Comparison of ENCODE assay signal across 8 cellular contexts in genomic region chr5:10761842-10762165, GRCh38. TPM values are rescaled to one million over a fixed set of nuclear protein-coding genes. Genes with fewer than 3 reads are reported as not detected.
A peak's percentile ranks its signal among the peaks of the same experiment; 100 is the strongest.
DNase-seq lines count a peak whose midpoint lies in the region; ATAC-seq, FAIRE-seq and TF ChIP-seq lines count a peak whose summit lies in the region.

No MANE protein-coding gene starts in this region.

- CTCF ChIA-PET in CD8-positive, alpha-beta memory T cell (lab: Charles Lee), result no interaction called here

- in situ Hi-C loops in HAP-1 (cut with MboI; ENCODE audit: low sequenced_read_pairs), result no loop called here

- peak overlapping the region; percentile 80 for H3K27ac ChIP-seq in CD8-positive, alpha-beta memory T cell (ENCODE audit: low read depth, low read length)
- peak overlapping the region; percentile 96 for H3K27ac ChIP-seq in VCaP
- H3K27ac ChIP-seq in small intestine (ENCODE audit: low read depth in 1 of 2, low read length in 1 of 2), result peak overlapping the region; percentile 88 to 97

- ATAC-seq in GM18870 (IDR thresholded peaks at IDR 0.05; ENCODE audit: unreplicated experiment), result no peak

- H3K9me3 Mint-ChIP-seq in CD8-positive, alpha-beta memory T cell, result no peaks in the 10 kb centered on the region
- peaks cover 6% of the 10 kb centered on the region for H3K9me3 Mint-ChIP-seq in glutamatergic neuron (ENCODE audit: unreplicated experiment)

- peak overlapping the region; percentile 83 to 94 (median 89) for H3K4me3 Mint-ChIP-seq in CD8-positive, alpha-beta memory T cell
- peak overlapping the region; percentile 76 for H3K4me3 Mint-ChIP-seq in glutamatergic neuron (ENCODE audit: unreplicated experiment)

- TF ChIP-seq CTCF in VCaP (conservative IDR thresholded peaks at IDR 0.05), result no peak
- no peak for TF ChIP-seq CTCF in glutamatergic neuron (IDR thresholded peaks at IDR 0.05; ENCODE audit: partially characterized antibody, unreplicated experiment)

- H3K4me1 ChIP-seq in CD8-positive, alpha-beta memory T cell (ENCODE audit: insufficient read depth, low read length), result peaks cover 25% of the 10 kb centered on the region
- H3K4me1 ChIP-seq in HAP-1, result peaks cover 9% of the 10 kb centered on the region
- H3K4me1 ChIP-seq in small intestine (ENCODE audit: control insufficient read depth in 2 of 2, insufficient read depth in 1 of 2, low read depth in 1 of 2, low read length in 1 of 2), result peaks cover 3 to 8% of the 10 kb centered on the region in 2 donors

- no peaks in the 10 kb centered on the region for H3K27me3 ChIP-seq in CD8-positive, alpha-beta memory T cell (ENCODE audit: insufficient read depth, low read length, poor library complexity, severe bottlenecking)
- H3K27me3 ChIP-seq in HAP-1 (ENCODE audit: low read depth) (no peaks in the 10 kb centered on the region), small intestine (ENCODE audit: control insufficient read depth in 2 of 2, insufficient read depth in 2 of 2, low read length in 2 of 2) (no peaks in the 10 kb centered on the region)

- H3K4me1 Mint-ChIP-seq in CD8-positive, alpha-beta memory T cell, result peaks cover 32 to 53% (median 50%) of the 10 kb centered on the region in 3 donors
- peaks cover 14% of the 10 kb centered on the region for H3K4me1 Mint-ChIP-seq in glutamatergic neuron (ENCODE audit: low read depth, unreplicated experiment)

- H3K36me3 ChIP-seq in CD8-positive, alpha-beta memory T cell (ENCODE audit: insufficient read depth, low read length), result no peaks in the 10 kb centered on the region
- H3K36me3 ChIP-seq in HAP-1 (replicated peaks) (no peaks in the 10 kb centered on the region; the same call in 1 of the 2 replicates), small intestine (ENCODE audit: control insufficient read depth in 2 of 2, insufficient read depth in 2 of 2, low read length in 2 of 2) (no peaks in the 10 kb centered on the region)

- peak overlapping the region; percentile 79 for H3K4me3 ChIP-seq in CD8-positive, alpha-beta memory T cell (ENCODE audit: low read length)
- peak overlapping the region; percentile 34 for H3K4me3 ChIP-seq in HAP-1
- H3K4me3 ChIP-seq in small intestine (ENCODE audit: low read depth in 1 of 2, low read length in 2 of 2), result peak overlapping the region; percentile 47 to 98

- POLR2A ChIA-PET in CD8-positive, alpha-beta memory T cell (lab: Charles Lee), result no interaction called here

- no peak for FAIRE-seq in small intestine (lab: Jason Lieb, UNC)
- no peak for FAIRE-seq in GM19239 (lab: Jason Lieb, UNC)

- peak overlapping the region; percentile 67 to 92 (median 87) for H3K27ac Mint-ChIP-seq in CD8-positive, alpha-beta memory T cell
- H3K27ac Mint-ChIP-seq in glutamatergic neuron (ENCODE audit: unreplicated experiment), result peak overlapping the region; percentile 82

- no peaks in the 10 kb centered on the region for H3K9me3 ChIP-seq in CD8-positive, alpha-beta memory T cell (ENCODE audit: low read length)
- H3K9me3 ChIP-seq in HAP-1 (no peaks in the 10 kb centered on the region), small intestine (ENCODE audit: control insufficient read depth, low read depth) (no peaks in the 10 kb centered on the region)

- WGBS in small intestine, 3 donors, result 24 to 34% (median 29%) methylated on average over 7 of the region's 7 CpGs

- no peak for DNase-seq in CD8-positive, alpha-beta memory T cell
- DNase-seq in HAP-1 (ENCODE audit: low spot score in 2 of 2) (no peak), glutamatergic neuron (no peak), small intestine (peak; percentile 25), GM19239 (ENCODE audit: insufficient read length, low spot score) (no peak)
- no peak for DNase-seq in activated CD8-positive, alpha-beta memory T cell treated with anti-CD3 and anti-CD28 coated beads for 24 hours

- H3K27me3 Mint-ChIP-seq in CD8-positive, alpha-beta memory T cell, result peaks cover 3 to 7% of the 10 kb centered on the region in 2 donors
- H3K27me3 Mint-ChIP-seq in glutamatergic neuron (ENCODE audit: unreplicated experiment), result peaks cover 6% of the 10 kb centered on the region

- peaks cover 0 to 6% (median 0%) of the 10 kb centered on the region in 3 donors for H3K36me3 Mint-ChIP-seq in CD8-positive, alpha-beta memory T cell
- H3K36me3 Mint-ChIP-seq in glutamatergic neuron (ENCODE audit: unreplicated experiment), result no peaks in the 10 kb centered on the region

RNA-seq across cellular contexts. Expression of gene DAP, which starts 0.8 kb away (rescaled TPM):
- 10 to 100 TPM; 60.0 to 61.5 TPM for total RNA-seq in CD8-positive, alpha-beta memory T cell
- 73.7 TPM for polyA plus RNA-seq in CD8-positive, alpha-beta memory T cell
- total RNA-seq in glutamatergic neuron (ENCODE audit: unreplicated experiment), result 38.5 TPM
- polyA plus RNA-seq in small intestine, result 100 to 1,000 TPM; 114 to 203 (median 170) TPM
